ENCODE assay signal across 21 cellular contexts in genomic region chr2:8957593-8957992, GRCh38.
"Had no signal": no experiment of that assay in that cellular context is flagged by ENCODE, and none has a peak within 500 bp of the region (broad histone marks: within the 10 kb centered on the region; RNA-seq: fewer than 3 reads in every experiment).

No MANE protein-coding gene starts in this region.

- H3K4me1 ChIP-seq: gastrocnemius medialis, pancreas had no signal

- H3K9me3 ChIP-seq: pancreas had no signal

- H3K4me1 Mint-ChIP-seq: activated CD4-positive, alpha-beta T cell treated with anti-CD3 and anti-CD28 coated beads, Interleukin-2, amount 10 ng/mL, durations not matched to agents 7 days and 5 days; activated naive CD8-positive, alpha-beta T cell treated with anti-CD3 and anti-CD28 coated beads, Interleukin-2, amount 50 U/mL, for 24 hours; brain had no signal

- H3K27ac Mint-ChIP-seq: activated CD4-positive, alpha-beta T cell treated with anti-CD3 and anti-CD28 coated beads, Interleukin-2, amount 10 ng/mL, durations not matched to agents 7 days and 5 days; activated CD8-positive, alpha-beta T cell treated with anti-CD3 and anti-CD28 coated beads, Interleukin-2, amount 10 ng/mL, durations not matched to agents 7 days and 5 days; activated naive CD8-positive, alpha-beta T cell treated with anti-CD3 and anti-CD28 coated beads, Interleukin-2, amount 50 U/mL, for 24 hours; activated T-helper 1 cell treated with anti-CD3 and anti-CD28 coated beads, Interleukin-12 subunit alpha, Interleukin-12 subunit beta, Interleukin-2, Interleukin-4 antibody, amounts not matched to agents 30 ng/mL and 10 ng/mL and 1 ng/mL, durations not matched to agents 14 hours and 24 hours and 36 hours; natural killer cell treated with Interleukin-12 subunit alpha and Interleukin-12 subunit beta and Interleukin-15 and Interleukin-18, amount 100 ng/mL, for 72 hours had no signal

- ATAC-seq: activated CD4-positive, CD25-positive, alpha-beta regulatory T cell treated with anti-CD3 and anti-CD28 coated beads, Interleukin-2, amount 50 U/mL, for 24 hours; activated CD8-positive, alpha-beta T cell treated with anti-CD3 and anti-CD28 coated beads, Interleukin-2, amount 10 ng/mL, durations not matched to agents 7 days and 5 days; activated naive CD8-positive, alpha-beta T cell treated with anti-CD3 and anti-CD28 coated beads, Interleukin-2, amount 50 U/mL, for 24 hours; gastrocnemius medialis; left ventricle myocardium superior; natural killer cell treated with Interleukin-12 subunit alpha and Interleukin-12 subunit beta and Interleukin-15 and Interleukin-18, amount 100 ng/mL, for 72 hours; pancreas; right cardiac atrium; stimulated activated naive CD8-positive, alpha-beta T cell treated with anti-CD3 and anti-CD28 coated beads, Interleukin-15, Interleukin-2, amounts not matched to agents 100 U/mL and 50 U/mL, for 24 hours had no signal

- H3K4me3 ChIP-seq: esophagus muscularis mucosa, gastrocnemius medialis, pancreas, tibial nerve had no signal

- H3K27ac ChIP-seq: esophagus muscularis mucosa, gastrocnemius medialis, pancreas, tibial nerve had no signal

- H3K36me3 ChIP-seq: gastrocnemius medialis, pancreas had no signal

- H3K4me3 Mint-ChIP-seq: activated CD4-positive, alpha-beta T cell treated with anti-CD3 and anti-CD28 coated beads, Interleukin-2, amount 10 ng/mL, durations not matched to agents 7 days and 5 days; activated CD8-positive, alpha-beta T cell treated with anti-CD3 and anti-CD28 coated beads, Interleukin-2, amount 10 ng/mL, durations not matched to agents 7 days and 5 days; activated naive CD8-positive, alpha-beta T cell treated with anti-CD3 and anti-CD28 coated beads, Interleukin-2, amount 50 U/mL, for 24 hours; activated T-helper 1 cell treated with anti-CD3 and anti-CD28 coated beads, Interleukin-12 subunit alpha, Interleukin-12 subunit beta, Interleukin-2, Interleukin-4 antibody, amounts not matched to agents 30 ng/mL and 10 ng/mL and 1 ng/mL, durations not matched to agents 14 hours and 24 hours and 36 hours; brain; natural killer cell treated with Interleukin-12 subunit alpha and Interleukin-12 subunit beta and Interleukin-15 and Interleukin-18, amount 100 ng/mL, for 72 hours had no signal

- H3K27me3 ChIP-seq: esophagus muscularis mucosa, gastrocnemius medialis, pancreas, tibial nerve had no signal

- DNase-seq: activated CD4-positive, alpha-beta T cell treated with anti-CD3 and anti-CD28 coated beads, Interleukin-2, amount 10 ng/mL, durations not matched to agents 7 days and 5 days; activated CD8-positive, alpha-beta T cell treated with anti-CD3 and anti-CD28 coated beads, Interleukin-2, amount 10 ng/mL, durations not matched to agents 7 days and 5 days; activated gamma-delta T cell; activated naive CD4-positive, alpha-beta T cell treated with anti-CD3 and anti-CD28 coated beads, Interleukin-2, amount 50 U/mL, for 16 hours; activated naive CD8-positive, alpha-beta T cell treated with anti-CD3 and anti-CD28 coated beads, Interleukin-2, amount 50 U/mL, for 24 hours; dermis blood vessel endothelial cell; effector memory CD4-positive, alpha-beta T cell; gastrocnemius medialis; hippocampal formation; left ventricle myocardium superior; mammary epithelial cell; pancreas; right cardiac atrium; stimulated activated CD4-positive, alpha-beta T cell treated with anti-CD3 and anti-CD28 coated beads, Interleukin-4, amount 100 ng/mL, for 24 hours; stimulated activated naive CD8-positive, alpha-beta T cell treated with anti-CD3 and anti-CD28 coated beads, Interleukin-15, Interleukin-2, amounts not matched to agents 100 U/mL and 50 U/mL, for 24 hours had no signal

- H3K27me3 Mint-ChIP-seq: brain had no signal
